ENCODE assay signal across 19 cellular contexts in the genomic region with DNA sequence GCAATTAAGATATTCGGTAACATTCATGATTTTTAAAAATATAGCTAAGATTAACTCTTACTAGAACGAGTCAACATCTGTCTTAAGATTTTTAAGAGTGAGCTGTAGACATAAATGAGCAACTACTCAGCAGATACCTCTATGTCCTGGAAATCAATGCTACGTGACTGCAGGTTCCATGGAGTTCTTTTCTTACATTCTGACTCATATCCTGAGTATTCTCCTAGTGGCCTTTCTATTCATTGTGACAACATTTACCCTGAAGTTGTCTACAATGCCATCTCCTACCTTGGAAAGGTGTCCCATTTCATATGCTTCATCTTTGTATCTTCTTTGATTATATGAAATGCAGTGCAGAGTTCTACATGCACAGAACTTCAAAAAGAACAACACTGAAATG. TPM values are rescaled to one million over a fixed set of nuclear protein-coding genes. Genes with fewer than 3 reads are reported as not detected.
DNase-seq lines count a peak whose midpoint lies in the region; ATAC-seq and TF ChIP-seq lines count a peak whose summit lies in the region.
"Had no signal": no experiment of that assay in that cellular context is flagged by ENCODE, and none has a peak within 500 bp of the region (broad histone marks: within the 10 kb centered on the region; RNA-seq: fewer than 3 reads in every experiment).

No MANE protein-coding gene starts in this region.

- H3K9me3 ChIP-seq in RWPE2 (ENCODE audit: severe bottlenecking), result no peaks in the 10 kb centered on the region

- peaks cover 6% of the 10 kb centered on the region for H3K4me1 ChIP-seq in RWPE2 (ENCODE audit: insufficient read depth, poor library complexity, severe bottlenecking)

- DNase-seq in left ventricle myocardium superior, result no peak
- DNase-seq in Right ventricle myocardium inferior (ENCODE audit: missing footprints), result no peak
- DNase-seq in RWPE2 (ENCODE audit: low spot score), result no peak
- peak; percentile 11 for DNase-seq in iris pigment epithelial cell (ENCODE audit: low read depth)
- DNase-seq in activated naive CD4-positive, alpha-beta T cell treated with anti-CD3 and anti-CD28 coated beads, Interleukin-2, amount 50 U/mL, for 72 hours (ENCODE audit: low spot score in 2 of 2), result no peak
- DNase-seq in SIG-M5 (lab: John Stamatoyannopoulos, UW), result no peak
- DNase-seq: CD4-positive, CD25-positive, alpha-beta regulatory T cell; EL; GF-D8; GOT3; IMR-90; NCI-H1417; NCI-H1694 treated with DMSO at 0.1 percent for 48 hours; NCI-H2081 treated with DMSO at 0.1 percent for 48 hours; NCI-H2171 treated with DMSO at 0.1 percent for 48 hours; NCI-H524 treated with DMSO at 0.1 percent for 48 hours had no signal

- no peaks in the 10 kb centered on the region for H3K36me3 Mint-ChIP-seq in activated naive CD4-positive, alpha-beta T cell treated with anti-CD3 and anti-CD28 coated beads, Interleukin-2, amount 50 U/mL, for 72 hours
- H3K36me3 Mint-ChIP-seq: CD4-positive, CD25-positive, alpha-beta regulatory T cell had no signal

- no peak overlapping the region for H3K27ac Mint-ChIP-seq in activated naive CD4-positive, alpha-beta T cell treated with anti-CD3 and anti-CD28 coated beads, Interleukin-2, amount 50 U/mL, for 72 hours
- H3K27ac Mint-ChIP-seq: CD4-positive, CD25-positive, alpha-beta regulatory T cell had no signal

- intact Hi-C loops in left ventricle myocardium superior (cut with micrococcal nuclease) (no loop called here), Right ventricle myocardium inferior (cut with DNase I) (no loop called here)

- H3K27me3 ChIP-seq in RWPE2 (ENCODE audit: insufficient read depth, poor library complexity, severe bottlenecking), result no peaks in the 10 kb centered on the region

- H3K27ac ChIP-seq in RWPE2 (ENCODE audit: poor library complexity, severe bottlenecking), result no peak overlapping the region

- H3K4me3 ChIP-seq in RWPE2 (ENCODE audit: severe bottlenecking), result no peak overlapping the region

- TF ChIP-seq CTCF in RWPE2 (IDR thresholded peaks at IDR 0.05; ENCODE audit: poor library complexity, severe bottlenecking), result no peak

- peaks cover 68% of the 10 kb centered on the region for H3K36me3 ChIP-seq in RWPE2 (ENCODE audit: low read depth)

- ATAC-seq in left ventricle myocardium superior (peak; percentile 51), Right ventricle myocardium inferior (no peak), RWPE2 (ENCODE audit: low read depth) (0 out of 3 replicates have a peak, but pooled peaks have one; percentile 27), GM21619 (IDR thresholded peaks at IDR 0.05; ENCODE audit: unreplicated experiment) (no peak)
- ATAC-seq in activated naive CD4-positive, alpha-beta T cell treated with anti-CD3 and anti-CD28 coated beads, Interleukin-2, amount 50 U/mL, for 72 hours, result no peak
- ATAC-seq: SK-N-SH treated with all-trans-retinoic acid at 6 μM for 48 hours had no signal

- peaks cover 0 to 4% of the 10 kb centered on the region in 2 donors for H3K9me3 Mint-ChIP-seq in activated naive CD4-positive, alpha-beta T cell treated with anti-CD3 and anti-CD28 coated beads, Interleukin-2, amount 50 U/mL, for 72 hours

RNA-seq across cellular contexts. Expression of gene PKP2, which starts 59.9 kb away (rescaled TPM):
- total RNA-seq in left ventricle myocardium superior, result 423 TPM
- total RNA-seq in Right ventricle myocardium inferior, result 378 TPM
- under 1 TPM; 0.45 to 0.77 TPM for total RNA-seq in activated naive CD4-positive, alpha-beta T cell treated with anti-CD3 and anti-CD28 coated beads, Interleukin-2, amount 50 U/mL, for 72 hours
- total RNA-seq: OCI-LY7 had no signal

Comparison
In these comparisons a context has a peak if more than half of its experiments do, and no peak if none do; other contexts are left out.
1. ATAC-seq: peak in left ventricle myocardium superior (single experiment) and RWPE2 (single experiment); none in Right ventricle myocardium inferior (single experiment), activated naive CD4-positive, alpha-beta T cell treated with anti-CD3 and anti-CD28 coated beads, Interleukin-2, amount 50 U/mL, for 72 hours (0 of 2) and GM21619 (single experiment).
2. RNA of gene PKP2, which starts 59.9 kb away (total RNA-seq): 423 TPM in left ventricle myocardium superior (single experiment) and 378 TPM in Right ventricle myocardium inferior (single experiment); 0.45 to 0.77 TPM in activated naive CD4-positive, alpha-beta T cell treated with anti-CD3 and anti-CD28 coated beads, Interleukin-2, amount 50 U/mL, for 72 hours; every median in the first group is over 100 times any median in the second.